Comparison of ENCODE assay signal across 11 cellular contexts in the genomic region with DNA sequence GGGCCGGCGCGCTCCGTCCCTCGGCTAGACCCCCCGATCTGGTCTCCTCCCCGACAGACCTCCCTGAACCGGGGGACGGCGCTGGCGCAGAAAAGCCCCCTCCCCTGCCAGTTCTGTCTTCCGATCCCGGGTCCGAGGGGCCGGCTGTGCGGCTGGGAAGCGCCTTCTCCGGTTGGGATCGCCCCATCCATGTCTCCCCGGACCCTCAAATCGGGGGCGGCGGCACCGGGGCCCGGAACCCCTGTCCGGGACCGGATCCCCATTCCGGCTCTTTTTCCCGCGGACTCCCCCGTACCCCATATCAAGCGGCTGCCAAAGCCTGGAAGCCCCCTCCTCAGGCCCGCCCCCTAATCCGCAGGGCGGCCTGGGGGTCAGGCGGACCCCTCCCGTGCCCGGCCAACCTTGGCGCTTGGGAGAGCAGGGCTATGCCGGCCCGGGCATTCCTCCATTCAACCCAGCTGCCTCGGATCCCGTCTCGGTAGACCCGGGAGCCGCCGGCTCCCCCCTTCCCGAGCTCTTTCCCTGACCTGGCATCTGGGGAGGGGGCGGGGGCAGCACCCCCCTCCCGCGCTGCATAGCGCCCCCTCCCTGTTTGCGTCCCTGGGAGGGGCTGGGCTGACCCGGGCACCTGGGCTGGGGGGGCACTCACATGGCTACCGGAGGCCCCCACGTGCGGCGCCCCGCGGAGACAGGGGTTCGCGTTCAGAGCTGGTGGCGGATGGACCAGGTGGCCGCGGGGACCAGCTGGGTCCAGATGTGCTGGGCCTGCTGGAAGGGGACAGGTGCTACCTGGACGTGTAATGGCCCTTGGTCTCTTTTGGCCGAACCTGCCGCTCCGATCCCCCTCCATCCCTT. TPM values are rescaled to one million over a fixed set of nuclear protein-coding genes. Genes with fewer than 3 reads are reported as not detected.
A peak's percentile ranks its signal among the peaks of the same experiment; 100 is the strongest.
DNase-seq lines count a peak whose midpoint lies in the region; ATAC-seq, FAIRE-seq and TF ChIP-seq lines count a peak whose summit lies in the region.
"Had no signal": no experiment of that assay in that cellular context is flagged by ENCODE, and none has a peak within 500 bp of the region (broad histone marks: within the 10 kb centered on the region; RNA-seq: fewer than 3 reads in every experiment).

No MANE protein-coding gene starts in this region.

- H3K27ac Mint-ChIP-seq in T-helper 2 cell treated with Interferon-gamma antibody and Interleukin-4, amounts not matched to agents 5 μg/mL and 100 μg/mL, for 36 hours: no peak overlapping the region

- H3K9me3 Mint-ChIP-seq in T-helper 2 cell treated with Interferon-gamma antibody and Interleukin-4, amounts not matched to agents 5 μg/mL and 100 μg/mL, for 36 hours: no peaks in the 10 kb centered on the region

- DNase-seq in endothelial cell of umbilical vein (ENCODE audit: low read depth, low spot score): no peak
- DNase-seq in trophoblast cell: no peak
- DNase-seq in activated gamma-delta T cell treated with Interleukin-2 at 50 U/mL for 16 hours: no peak
- DNase-seq in left lung: no peak
- DNase-seq in T-helper 2 cell treated with Interferon-gamma antibody and Interleukin-4, amounts not matched to agents 5 μg/mL and 100 μg/mL, for 36 hours (ENCODE audit: low spot score): no peak
- DNase-seq: cortex of kidney, DMS79 treated with DMSO at 0.1 percent for 48 hours, KBM-7 had no signal

- POLR2A ChIA-PET in endothelial cell of umbilical vein (lab: Charles Lee): no interaction called here

- H3K27me3 ChIP-seq in HUES64 (ENCODE audit: insufficient read depth, low read length) (peaks cover 59% of the 10 kb centered on the region), endothelial cell of umbilical vein (ENCODE audit: control insufficient read depth in 2 of 2, insufficient read depth in 2 of 2, low read length in 2 of 2) (peaks cover 54 to 62% of the 10 kb centered on the region in 2 experiments), trophoblast cell (ENCODE audit: insufficient read depth, low read length) (peaks cover 42% of the 10 kb centered on the region), left lung (peaks cover 54 to 98% of the 10 kb centered on the region in 2 donors)

- dilution Hi-C loops in endothelial cell of umbilical vein (cut with MboI; ENCODE audit: extremely low pct_ligation_motif_present, low sequenced_read_pairs): no loop called here

- no peaks in the 10 kb centered on the region for H3K4me1 Mint-ChIP-seq in T-helper 2 cell treated with Interferon-gamma antibody and Interleukin-4, amounts not matched to agents 5 μg/mL and 100 μg/mL, for 36 hours (ENCODE audit: low read depth)

- no peak overlapping the region for H2AK5ac ChIP-seq in trophoblast cell (ENCODE audit: low read length)

- H3K4me3 Mint-ChIP-seq in T-helper 2 cell treated with Interferon-gamma antibody and Interleukin-4, amounts not matched to agents 5 μg/mL and 100 μg/mL, for 36 hours: no peak overlapping the region

- H3K27ac ChIP-seq in HUES64 (ENCODE audit: low read depth, low read length) (no peak overlapping the region), endothelial cell of umbilical vein (ENCODE audit: insufficient read depth, low read depth, low read length) (no peak overlapping the region), trophoblast cell (ENCODE audit: low read depth, low read length) (no peak overlapping the region), left lung (no peak overlapping the region)
- H3K27ac ChIP-seq: neutrophil had no signal

- H3K4me3 ChIP-seq in HUES64 (ENCODE audit: low read length): peak overlapping the region; percentile 71
- peak overlapping the region in 1 of 3 experiments; percentile 15 for H3K4me3 ChIP-seq in endothelial cell of umbilical vein (replicated peaks in 1 of 3; ENCODE audit: insufficient read depth in 1 of 3, low read depth in 1 of 3, low read length in 3 of 3)
- H3K4me3 ChIP-seq in trophoblast cell (ENCODE audit: low read depth, low read length): peak overlapping the region; percentile 25
- H3K4me3 ChIP-seq in left lung: no peak overlapping the region

- no TSS peak for BruUV-seq in endothelial cell of umbilical vein (replicated peaks; lab: Mats Ljungman, UMichigan)

- no peak overlapping the region for H4K91ac ChIP-seq in trophoblast cell (ENCODE audit: low read depth, low read length)

- no peaks in the 10 kb centered on the region for H4K20me1 ChIP-seq in endothelial cell of umbilical vein (replicated peaks; ENCODE audit: control insufficient read depth, extremely low read depth, insufficient read depth, low read length)

- H4K8ac ChIP-seq in trophoblast cell (ENCODE audit: low read depth, low read length): no peak overlapping the region

- no peak overlapping the region for H2AFZ ChIP-seq in endothelial cell of umbilical vein (ENCODE audit: low read depth, low read length)
- no peak overlapping the region for H2AFZ ChIP-seq in trophoblast cell (ENCODE audit: insufficient read depth, low read length, poor library complexity)

- H3K4me2 ChIP-seq in endothelial cell of umbilical vein (ENCODE audit: insufficient read depth, low read length) (no peak overlapping the region), trophoblast cell (ENCODE audit: low read length) (peak overlapping the region; percentile 65)

- H3K9me3 ChIP-seq in ES-I3 (ENCODE audit: control insufficient read depth, insufficient read depth, low read length) (no peaks in the 10 kb centered on the region), HUES64 (ENCODE audit: insufficient read depth, low read depth, low read length) (no peaks in the 10 kb centered on the region), endothelial cell of umbilical vein (replicated peaks; ENCODE audit: control insufficient read depth, insufficient read depth, low read length) (no peaks in the 10 kb centered on the region), trophoblast cell (ENCODE audit: insufficient read depth, low read depth, low read length) (peaks cover 2% of the 10 kb centered on the region), left lung (no peaks in the 10 kb centered on the region)
- H3K9me3 ChIP-seq: neutrophil had no signal

- no peak overlapping the region for H2BK120ac ChIP-seq in trophoblast cell (ENCODE audit: insufficient read depth, low read length, poor library complexity)

- FAIRE-seq in endothelial cell of umbilical vein (lab: Jason Lieb, UNC): no peak

- no peaks in the 10 kb centered on the region for H3K9me1 ChIP-seq in endothelial cell of umbilical vein (replicated peaks; ENCODE audit: control insufficient read depth, extremely low read depth, insufficient read depth, low read length)

- H3K79me1 ChIP-seq in trophoblast cell (ENCODE audit: low read length): no peaks in the 10 kb centered on the region

- H3K4ac ChIP-seq in trophoblast cell (ENCODE audit: low read depth, low read length): no peak overlapping the region

- H3K18ac ChIP-seq in trophoblast cell (ENCODE audit: low read length): no peak overlapping the region

- TF ChIP-seq POLR2A in endothelial cell of umbilical vein (IDR thresholded peaks at IDR 0.05; ENCODE audit: low read depth, low read length): no peak

- peaks cover 54% of the 10 kb centered on the region for H3K27me3 Mint-ChIP-seq in T-helper 2 cell treated with Interferon-gamma antibody and Interleukin-4, amounts not matched to agents 5 μg/mL and 100 μg/mL, for 36 hours (ENCODE audit: low read depth)

- H3K14ac ChIP-seq in trophoblast cell (ENCODE audit: low read length): no peak overlapping the region

- H3K36me3 ChIP-seq in ES-I3 (ENCODE audit: insufficient read depth, low read length) (no peaks in the 10 kb centered on the region), HUES64 (ENCODE audit: insufficient read depth, low read length) (no peaks in the 10 kb centered on the region), endothelial cell of umbilical vein (ENCODE audit: control insufficient read depth in 2 of 2, extremely low read depth in 1 of 2, insufficient read depth in 2 of 2, low read length in 2 of 2) (no peaks in the 10 kb centered on the region), trophoblast cell (ENCODE audit: control insufficient read depth in 1 of 2, insufficient read depth in 2 of 2, low read length in 2 of 2) (no peaks in the 10 kb centered on the region), left lung (no peaks in the 10 kb centered on the region)
- H3K36me3 ChIP-seq: neutrophil had no signal

- H3K9ac ChIP-seq in ES-I3 (ENCODE audit: low read depth, low read length): peak overlapping the region; percentile 56; the same call in 1 of the 2 replicates
- H3K9ac ChIP-seq in HUES64 (ENCODE audit: low read depth, low read length): peak overlapping the region; percentile 16; the same call in 1 of the 2 replicates
- H3K9ac ChIP-seq in endothelial cell of umbilical vein (replicated peaks; ENCODE audit: extremely low read depth, insufficient read depth, low read length): no peak overlapping the region
- H3K9ac ChIP-seq in trophoblast cell (ENCODE audit: low read length): no peak overlapping the region

- H3K4me1 ChIP-seq in ES-I3 (ENCODE audit: insufficient read depth, low read length) (no peaks in the 10 kb centered on the region; the same call in 1 of the 2 replicates), HUES64 (ENCODE audit: insufficient read depth, low read length) (no peaks in the 10 kb centered on the region; the same call in 1 of the 2 replicates), endothelial cell of umbilical vein (ENCODE audit: control insufficient read depth, extremely low read depth, insufficient read depth, low read length) (peaks cover 5% of the 10 kb centered on the region), trophoblast cell (ENCODE audit: control insufficient read depth in 1 of 2, insufficient read depth in 2 of 2, low read length in 2 of 2) (peaks cover 2% of the 10 kb centered on the region in 2 experiments), left lung (peaks cover 0 to 14% of the 10 kb centered on the region in 2 donors)

- H2BK12ac ChIP-seq in trophoblast cell (ENCODE audit: low read length): no peak overlapping the region

- intact Hi-C loops in endothelial cell of umbilical vein (cut with micrococcal nuclease) (no loop called here), left lung (cut with DNase I) (no loop called here)

- H3K23ac ChIP-seq in trophoblast cell (ENCODE audit: low read length): no peak overlapping the region

- H3K79me2 ChIP-seq in endothelial cell of umbilical vein (ENCODE audit: control insufficient read depth, insufficient read depth, low read length) (no peaks in the 10 kb centered on the region), trophoblast cell (ENCODE audit: control insufficient read depth, insufficient read depth, low read length, poor library complexity) (no peaks in the 10 kb centered on the region)

- CTCF ChIA-PET in endothelial cell of umbilical vein (lab: Charles Lee): no interaction called here

- no peak for TF ChIP-seq CTCF in endothelial cell of umbilical vein (IDR thresholded peaks at IDR 0.05; ENCODE audit: extremely low read depth in 1 of 2, insufficient read depth in 1 of 2, low read depth in 1 of 2, low read length in 2 of 2)
- TF ChIP-seq CTCF in left lung (IDR thresholded peaks at IDR 0.05): no peak

- ATAC-seq in left lung: no peak

- H2BK5ac ChIP-seq in trophoblast cell (ENCODE audit: low read depth, low read length, poor library complexity): no peak overlapping the region

- H3K36me3 Mint-ChIP-seq in T-helper 2 cell treated with Interferon-gamma antibody and Interleukin-4, amounts not matched to agents 5 μg/mL and 100 μg/mL, for 36 hours (ENCODE audit: low read depth): no peaks in the 10 kb centered on the region

- H4K12ac ChIP-seq in trophoblast cell (ENCODE audit: low read depth, low read length): no peak overlapping the region

- WGBS in HUES64: 1% methylated on average over 69 of the region's 69 CpGs
- no CpG with 5 or more reads among the region's 69 CpGs for WGBS in trophoblast cell (ENCODE audit: extremely low coverage, insufficient coverage, insufficient read length)

RNA-seq across cellular contexts. Expression of a gene that starts 0.6 kb away (rescaled TPM):
- 39.3 TPM for polyA plus RNA-seq in HUES64 (2013, experiment 1 of 2)
- 48.1 TPM for polyA plus RNA-seq in HUES64 (2013, experiment 2 of 2)
- total RNA-seq in endothelial cell of umbilical vein (125 and 130 TPM in 2 replicates), left lung (10 to 100 TPM; 61.5 to 72.7 TPM)
- 57.5 and 62.3 TPM in 2 replicates for polyA plus RNA-seq in endothelial cell of umbilical vein
- polyA plus RNA-seq in endothelial cell of umbilical vein (2011; cell fraction: cytosol; rRNA removed): 44.1 and 53.1 TPM in 2 replicates
- polyA plus RNA-seq in endothelial cell of umbilical vein (2011; cell fraction: nucleus; rRNA removed): 90.3 and 92.7 TPM in 2 replicates
- polyA plus RNA-seq in endothelial cell of umbilical vein (2012): 72.4 and 87.8 TPM in 2 replicates
- 47.1 and 48.2 TPM in 2 replicates for polyA minus RNA-seq in endothelial cell of umbilical vein
- 21.2 TPM for polyA minus RNA-seq in endothelial cell of umbilical vein (2011; cell fraction: cytosol; rRNA and poly(A)+ RNA removed)
- polyA minus RNA-seq in endothelial cell of umbilical vein (2011; cell fraction: nucleus; rRNA and poly(A)+ RNA removed): 47.7 and 51.3 TPM in 2 replicates
- 165 TPM in 2 replicates for polyA plus RNA-seq in trophoblast cell (2013)

Comparison
In these comparisons a context has a peak if more than half of its experiments do, and no peak if none do; other contexts are left out.
1. H3K9ac ChIP-seq: peak in ES-I3 (single experiment) and HUES64 (single experiment); none in endothelial cell of umbilical vein (single experiment) and trophoblast cell (single experiment).
2. H3K4me3 ChIP-seq: peak in HUES64 (single experiment) and trophoblast cell (single experiment); none in left lung (0 of 2).